Comparison of ENCODE assay signal across 8 cellular contexts in the genomic region with DNA sequence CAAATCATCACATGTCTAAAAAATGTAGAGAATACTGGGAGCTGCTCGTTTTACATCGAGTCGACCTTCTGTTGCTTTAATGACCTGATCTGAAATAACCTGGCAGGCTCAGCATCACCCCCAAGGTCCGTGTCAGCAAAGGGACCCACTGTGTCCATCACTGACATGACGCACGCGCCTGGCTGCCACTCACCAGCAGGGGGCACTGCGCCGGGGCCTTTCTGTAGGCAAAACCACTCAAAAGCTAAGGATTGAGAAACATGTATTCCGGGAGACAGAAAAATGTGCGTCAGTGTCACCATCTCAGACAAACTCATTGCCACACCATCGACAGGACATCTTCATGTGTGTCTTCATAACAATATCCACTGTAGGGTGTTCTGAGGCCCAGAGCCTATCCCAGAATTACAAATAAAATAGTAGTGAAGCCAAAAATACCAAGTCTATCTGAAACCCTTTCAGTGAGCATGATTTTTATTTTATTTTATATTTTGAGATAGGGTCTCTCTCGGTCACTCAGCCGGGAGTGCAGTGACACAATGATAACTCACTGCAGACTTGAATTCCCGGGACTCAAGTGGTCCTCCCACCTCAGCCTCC.
A peak's percentile ranks its signal among the peaks of the same experiment; 100 is the strongest.
DNase-seq lines count a peak whose midpoint lies in the region; ATAC-seq and TF ChIP-seq lines count a peak whose summit lies in the region.

No MANE protein-coding gene starts in this region.

- H3K27me3 ChIP-seq in GM23338 (ENCODE audit: insufficient read depth) (no peaks in the 10 kb centered on the region), RWPE2 (ENCODE audit: insufficient read depth, poor library complexity, severe bottlenecking) (no peaks in the 10 kb centered on the region), gastroesophageal sphincter (peaks cover 10% of the 10 kb centered on the region), uterus (no peaks in the 10 kb centered on the region)

- no peaks in the 10 kb centered on the region for H3K36me3 ChIP-seq in GM23338 (ENCODE audit: insufficient read depth)
- no peaks in the 10 kb centered on the region for H3K36me3 ChIP-seq in RWPE2 (ENCODE audit: low read depth)
- no peaks in the 10 kb centered on the region for H3K36me3 ChIP-seq in gastroesophageal sphincter
- H3K36me3 ChIP-seq in uterus: no peaks in the 10 kb centered on the region

- H3K9me2 ChIP-seq in GM23338 (ENCODE audit: insufficient read depth): 0 out of 2 replicates have a peak, but pooled peaks cover 3% of the 10 kb centered on the region

- H3K79me2 ChIP-seq in GM23338 (replicated peaks; ENCODE audit: insufficient read depth): no peaks in the 10 kb centered on the region

- no peaks in the 10 kb centered on the region for H4K20me1 ChIP-seq in GM23338 (replicated peaks; ENCODE audit: insufficient read depth)

- H3K4me2 ChIP-seq in GM23338: no peak overlapping the region

- peaks cover 4% of the 10 kb centered on the region; the same call in 1 of the 3 replicates for H3K9me3 Mint-ChIP-seq in GM23338

- TF ChIP-seq POLR2A in gastroesophageal sphincter (IDR thresholded peaks at IDR 0.05) (no peak), uterus (IDR thresholded peaks at IDR 0.05) (no peak)

- DNase-seq in AG08395 (ENCODE audit: low spot score) (peak; percentile 36), GM23338 (ENCODE audit: low spot score) (peak; percentile 88), RWPE2 (ENCODE audit: low spot score) (no peak), posterior cingulate gyrus (peak; percentile 19 to 95 (median 76)), uterus (peak; percentile 19 to 31), NCI-H1436 (lab: John Stamatoyannopoulos, UW) (no peak)
- DNase-seq in activated effector memory CD4-positive, alpha-beta T cell treated with anti-CD3 and anti-CD28 coated beads, Interleukin-2, amount 50 U/mL, for 16 hours: peak; percentile 90

- no peaks in the 10 kb centered on the region for H3F3A ChIP-seq in GM23338 (replicated peaks; ENCODE audit: low read depth)

- H3K27ac Mint-ChIP-seq in GM23338: no peak overlapping the region

- H3K4me3 ChIP-seq in GM23338: no peak overlapping the region
- H3K4me3 ChIP-seq in RWPE2 (ENCODE audit: severe bottlenecking): no peak overlapping the region
- H3K4me3 ChIP-seq in gastroesophageal sphincter: no peak overlapping the region
- H3K4me3 ChIP-seq in uterus: no peak overlapping the region

- TF ChIP-seq CTCF in GM23338 (conservative IDR thresholded peaks at IDR 0.05; ENCODE audit: low read depth in 2 of 2): peak; percentile 92 to 95
- TF ChIP-seq CTCF in RWPE2 (IDR thresholded peaks at IDR 0.05; ENCODE audit: poor library complexity, severe bottlenecking): peak; percentile 59
- TF ChIP-seq CTCF in gastroesophageal sphincter (IDR thresholded peaks at IDR 0.05): peak; percentile 18 to 72 (median 52)
- peak; percentile 34 to 47 (median 38) for TF ChIP-seq CTCF in uterus (IDR thresholded peaks at IDR 0.05)

- intact Hi-C loops in posterior cingulate gyrus (cut with DNase I) (loop anchor here (1.0 to 5.0 kb wide), 2 partner anchors 55 to 103 kb away; no protein-coding TSS in a partner anchor), uterus (cut with DNase I; ENCODE audit: low total_unique reads) (no loop called here)

- H3K27ac ChIP-seq in GM23338 (ENCODE audit: low read depth) (0 out of 2 replicates have a peak overlapping the region, but pooled peaks have one; percentile 32), RWPE2 (ENCODE audit: poor library complexity, severe bottlenecking) (no peak overlapping the region), gastroesophageal sphincter (no peak overlapping the region), uterus (no peak overlapping the region)

- H3K27me3 Mint-ChIP-seq in GM23338 (ENCODE audit: insufficient read depth, low read depth, poor library complexity): peaks cover 2% of the 10 kb centered on the region

- H3K4me1 Mint-ChIP-seq in GM23338: no peaks in the 10 kb centered on the region

- H3K9me3 ChIP-seq in RWPE2 (ENCODE audit: severe bottlenecking) (no peaks in the 10 kb centered on the region), gastroesophageal sphincter (no peaks in the 10 kb centered on the region), uterus (no peaks in the 10 kb centered on the region)

- no peak overlapping the region for H3K4me3 Mint-ChIP-seq in GM23338

- peak; percentile 94 for ATAC-seq in GM23338
- no peak for ATAC-seq in RWPE2 (ENCODE audit: low read depth)
- ATAC-seq in gastroesophageal sphincter: no peak

- no peak for TF ChIP-seq EP300 in gastroesophageal sphincter (IDR thresholded peaks at IDR 0.05)

- no peaks in the 10 kb centered on the region for H3K4me1 ChIP-seq in GM23338 (ENCODE audit: insufficient read depth)
- H3K4me1 ChIP-seq in RWPE2 (ENCODE audit: insufficient read depth, poor library complexity, severe bottlenecking): no peaks in the 10 kb centered on the region
- no peaks in the 10 kb centered on the region for H3K4me1 ChIP-seq in gastroesophageal sphincter
- H3K4me1 ChIP-seq in uterus: no peaks in the 10 kb centered on the region

- no peaks in the 10 kb centered on the region for H3K36me3 Mint-ChIP-seq in GM23338 (ENCODE audit: low read depth)

- WGBS in gastroesophageal sphincter (ENCODE audit: low coverage in 1 of 2), 2 donors: 23 to 34% methylated on average over 9 to 15 of the region's 15 CpGs

- H2AFZ ChIP-seq in GM23338: no peak overlapping the region

TF ChIP-seq in GM23338, 12 proteins besides CTCF, POLR2A, EP300 and RAD21:
- TF ChIP-seq, protein P1, sequence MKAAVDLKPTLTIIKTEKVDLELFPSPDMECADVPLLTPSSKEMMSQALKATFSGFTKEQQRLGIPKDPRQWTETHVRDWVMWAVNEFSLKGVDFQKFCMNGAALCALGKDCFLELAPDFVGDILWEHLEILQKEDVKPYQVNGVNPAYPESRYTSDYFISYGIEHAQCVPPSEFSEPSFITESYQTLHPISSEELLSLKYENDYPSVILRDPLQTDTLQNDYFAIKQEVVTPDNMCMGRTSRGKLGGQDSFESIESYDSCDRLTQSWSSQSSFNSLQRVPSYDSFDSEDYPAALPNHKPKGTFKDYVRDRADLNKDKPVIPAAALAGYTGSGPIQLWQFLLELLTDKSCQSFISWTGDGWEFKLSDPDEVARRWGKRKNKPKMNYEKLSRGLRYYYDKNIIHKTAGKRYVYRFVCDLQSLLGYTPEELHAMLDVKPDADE (IDR thresholded peaks at IDR 0.05): no peak
- no peak for TF ChIP-seq ZNF114 (CRISPR knock-in tag; IDR thresholded peaks at IDR 0.05)
- TF ChIP-seq CREB1 (CRISPR knock-in tag; IDR thresholded peaks at IDR 0.05; ENCODE audit: low read depth): peak; percentile 47; the same call in 1 of the 2 replicates

Comparison
In these comparisons a context has a peak if more than half of its experiments do, and no peak if none do; other contexts are left out.
1. DNase-seq: peak in AG08395 (single experiment), GM23338 (single experiment), activated effector memory CD4-positive, alpha-beta T cell treated with anti-CD3 and anti-CD28 coated beads, Interleukin-2, amount 50 U/mL, for 16 hours (single experiment), posterior cingulate gyrus (10 of 10) and uterus (2 of 2); none in RWPE2 (single experiment) and NCI-H1436 (single experiment).
2. CTCF ChIP-seq: peak in every context shown above with its lines; median percentile 94 in GM23338; 59 in RWPE2; 52 in gastroesophageal sphincter; 38 in uterus.